1 cellular context compared by ENCODE assay signal in genomic region chr21:44816761-44817505, GRCh38.
TF ChIP-seq lines count a peak whose summit lies in the region.

No MANE protein-coding gene starts in this region.

TF ChIP-seq in HepG2, 621 proteins besides CTCF, POLR2A, EP300 and RAD21:
- 0 out of 2 replicates have a peak, but pooled peaks have one; percentile 25 for TF ChIP-seq ZBTB4 (CRISPR knock-in tag; IDR thresholded peaks at IDR 0.05; ENCODE audit: borderline replicate concordance)
- TF ChIP-seq MYC (CRISPR knock-in tag; IDR thresholded peaks at IDR 0.05; ENCODE audit: borderline replicate concordance), result no peak
- no peak for TF ChIP-seq RBAK (CRISPR knock-in tag; IDR thresholded peaks at IDR 0.05)
- TF ChIP-seq PCBP1 (IDR thresholded peaks at IDR 0.05; ENCODE audit: borderline replicate concordance, low read depth, low read length), result 0 out of 2 replicates have a peak, but pooled peaks have one; percentile 31
- TF ChIP-seq HNRNPK (IDR thresholded peaks at IDR 0.05; ENCODE audit: low read depth, low read length, poor library complexity, severe bottlenecking), result peak; percentile 49
- TF ChIP-seq, protein P1, sequence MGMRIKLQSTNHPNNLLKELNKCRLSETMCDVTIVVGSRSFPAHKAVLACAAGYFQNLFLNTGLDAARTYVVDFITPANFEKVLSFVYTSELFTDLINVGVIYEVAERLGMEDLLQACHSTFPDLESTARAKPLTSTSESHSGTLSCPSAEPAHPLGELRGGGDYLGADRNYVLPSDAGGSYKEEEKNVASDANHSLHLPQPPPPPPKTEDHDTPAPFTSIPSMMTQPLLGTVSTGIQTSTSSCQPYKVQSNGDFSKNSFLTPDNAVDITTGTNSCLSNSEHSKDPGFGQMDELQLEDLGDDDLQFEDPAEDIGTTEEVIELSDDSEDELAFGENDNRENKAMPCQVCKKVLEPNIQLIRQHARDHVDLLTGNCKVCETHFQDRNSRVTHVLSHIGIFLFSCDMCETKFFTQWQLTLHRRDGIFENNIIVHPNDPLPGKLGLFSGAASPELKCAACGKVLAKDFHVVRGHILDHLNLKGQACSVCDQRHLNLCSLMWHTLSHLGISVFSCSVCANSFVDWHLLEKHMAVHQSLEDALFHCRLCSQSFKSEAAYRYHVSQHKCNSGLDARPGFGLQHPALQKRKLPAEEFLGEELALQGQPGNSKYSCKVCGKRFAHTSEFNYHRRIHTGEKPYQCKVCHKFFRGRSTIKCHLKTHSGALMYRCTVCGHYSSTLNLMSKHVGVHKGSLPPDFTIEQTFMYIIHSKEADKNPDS (CRISPR knock-in tag; IDR thresholded peaks at IDR 0.05), result no peak
- TF ChIP-seq SP140L (CRISPR knock-in tag; IDR thresholded peaks at IDR 0.05; ENCODE audit: borderline replicate concordance), result no peak
- 0 out of 2 replicates have a peak, but pooled peaks have one; percentile 0 for TF ChIP-seq CHCHD3 (CRISPR knock-in tag; IDR thresholded peaks at IDR 0.05)
